Comparison of ENCODE assay signal across 19 cellular contexts in genomic region chr11:110338684-110339083, GRCh38. TPM values are rescaled to one million over a fixed set of nuclear protein-coding genes. Genes with fewer than 3 reads are reported as not detected.
DNase-seq lines count a peak whose midpoint lies in the region; ATAC-seq and TF ChIP-seq lines count a peak whose summit lies in the region.
"Had no signal": no experiment of that assay in that cellular context is flagged by ENCODE, and none has a peak within 500 bp of the region (broad histone marks: within the 10 kb centered on the region; RNA-seq: fewer than 3 reads in every experiment).

No MANE protein-coding gene starts in this region.

- no peak overlapping the region for H3K4me3 ChIP-seq in Peyer's patch
- H3K4me3 ChIP-seq: cardiac muscle cell, esophagus squamous epithelium, GM23338, heart right ventricle, SJSA1, skin epidermis had no signal

- H3K4me1 Mint-ChIP-seq in activated T-cell treated with anti-CD3 and anti-CD28 coated beads, Interleukin-2, amount 50 U/mL, for 72 hours (ENCODE audit: low read depth), result peaks cover 57% of the 10 kb centered on the region
- H3K4me1 Mint-ChIP-seq in activated T-cell treated with anti-CD3 and anti-CD28 coated beads, Interleukin-2, amount 50 U/mL, for 4 hours (ENCODE audit: low read depth), result peaks cover 7% of the 10 kb centered on the region

- no peaks in the 10 kb centered on the region for H3K27me3 ChIP-seq in Peyer's patch
- H3K27me3 ChIP-seq: cardiac muscle cell, esophagus squamous epithelium, heart right ventricle, SJSA1 had no signal

- no peak overlapping the region for H3K27ac ChIP-seq in Peyer's patch
- H3K27ac ChIP-seq: esophagus squamous epithelium, heart right ventricle, skin epidermis had no signal

- no peak for TF ChIP-seq POLR2A in Peyer's patch (IDR thresholded peaks at IDR 0.05)

- peak overlapping the region; percentile 59 for H3K27ac Mint-ChIP-seq in activated T-cell treated with anti-CD3 and anti-CD28 coated beads, Interleukin-2, amount 50 U/mL, for 72 hours
- H3K27ac Mint-ChIP-seq: GM23338 had no signal

- H3K4me3 Mint-ChIP-seq in activated T-cell treated with anti-CD3 and anti-CD28 coated beads, Interleukin-2, amount 50 U/mL, for 72 hours, result no peak overlapping the region
- no peak overlapping the region for H3K4me3 Mint-ChIP-seq in activated T-cell treated with anti-CD3 and anti-CD28 coated beads, Interleukin-2, amount 50 U/mL, for 4 hours
- H3K4me3 Mint-ChIP-seq: activated CD4-positive, alpha-beta T cell treated with anti-CD3 and anti-CD28 coated beads for 36 hours; GM23338 had no signal

- H3K4me1 ChIP-seq in Peyer's patch, result no peaks in the 10 kb centered on the region
- H3K4me1 ChIP-seq: esophagus squamous epithelium had no signal

- no peaks in the 10 kb centered on the region for H3K27me3 Mint-ChIP-seq in activated T-cell treated with anti-CD3 and anti-CD28 coated beads, Interleukin-2, amount 50 U/mL, for 72 hours (ENCODE audit: low read depth)
- no peaks in the 10 kb centered on the region for H3K27me3 Mint-ChIP-seq in activated T-cell treated with anti-CD3 and anti-CD28 coated beads, Interleukin-2, amount 50 U/mL, for 4 hours (ENCODE audit: low read depth)
- H3K27me3 Mint-ChIP-seq: activated CD4-positive, alpha-beta T cell treated with anti-CD3 and anti-CD28 coated beads for 36 hours had no signal

- ATAC-seq in activated T-cell treated with anti-CD3 and anti-CD28 coated beads, Interleukin-2, amount 50 U/mL, for 72 hours (replicated peaks in 1 of 2), result no peak
- no peak for ATAC-seq in activated T-cell treated with anti-CD3 and anti-CD28 coated beads, Interleukin-2, amount 50 U/mL, for 4 hours
- ATAC-seq in HG03175 (IDR thresholded peaks at IDR 0.05; ENCODE audit: unreplicated experiment) (peak; percentile 64), HG02678 (IDR thresholded peaks at IDR 0.05; ENCODE audit: unreplicated experiment) (no peak)
- ATAC-seq: activated CD4-positive, alpha-beta T cell treated with anti-CD3 and anti-CD28 coated beads for 36 hours; GM23338; heart right ventricle had no signal

- H3K36me3 ChIP-seq in Peyer's patch, result no peaks in the 10 kb centered on the region
- H3K36me3 ChIP-seq: cardiac muscle cell, esophagus squamous epithelium, heart right ventricle, SJSA1 had no signal

- no peak for TF ChIP-seq CTCF in Peyer's patch (IDR thresholded peaks at IDR 0.05)

- H3K36me3 Mint-ChIP-seq in activated T-cell treated with anti-CD3 and anti-CD28 coated beads, Interleukin-2, amount 50 U/mL, for 72 hours (ENCODE audit: insufficient read depth in 2 of 2), result peaks cover 8 to 17% of the 10 kb centered on the region in 2 donors
- H3K36me3 Mint-ChIP-seq in activated T-cell treated with anti-CD3 and anti-CD28 coated beads, Interleukin-2, amount 50 U/mL, for 4 hours (ENCODE audit: insufficient read depth), result no peaks in the 10 kb centered on the region

- H3K9me3 Mint-ChIP-seq in activated T-cell treated with anti-CD3 and anti-CD28 coated beads, Interleukin-2, amount 50 U/mL, for 72 hours, result peaks cover 6 to 7% of the 10 kb centered on the region in 2 donors
- H3K9me3 Mint-ChIP-seq in activated T-cell treated with anti-CD3 and anti-CD28 coated beads, Interleukin-2, amount 50 U/mL, for 4 hours, result peaks cover 3% of the 10 kb centered on the region
- H3K9me3 Mint-ChIP-seq: GM23338 had no signal

- H3K9me3 ChIP-seq in Peyer's patch, result no peaks in the 10 kb centered on the region
- H3K9me3 ChIP-seq: esophagus squamous epithelium, heart right ventricle, SJSA1 had no signal

- no peak for DNase-seq in activated T-cell treated with anti-CD3 and anti-CD28 coated beads, Interleukin-2, amount 50 U/mL, for 72 hours
- DNase-seq in activated T-cell treated with anti-CD3 and anti-CD28 coated beads, Interleukin-2, amount 50 U/mL, for 4 hours, result no peak
- peak; percentile 41 for DNase-seq in RPMI8226
- DNase-seq in Peyer's patch, result no peak
- DNase-seq in HK-2 (ENCODE audit: unreplicated experiment), result no peak
- no peak for DNase-seq in germinal center (ENCODE audit: low spot score)
- DNase-seq: activated CD4-positive, alpha-beta T cell treated with anti-CD3 and anti-CD28 coated beads for 36 hours; esophagus squamous epithelium; heart right ventricle; kidney; NCI-H1048; stimulated activated naive CD4-positive, alpha-beta T cell; T1000 had no signal

RNA-seq across cellular contexts. Expression of gene RDX, which starts 42.3 kb away (rescaled TPM):
- total RNA-seq in activated T-cell treated with anti-CD3 and anti-CD28 coated beads, Interleukin-2, amount 50 U/mL, for 72 hours, result 10 to 100 TPM; 49.0 to 56.5 TPM
- 10 to 100 TPM; 34.6 to 42.3 (median 34.6) TPM for total RNA-seq in activated T-cell treated with anti-CD3 and anti-CD28 coated beads, Interleukin-2, amount 50 U/mL, for 4 hours
- 100 to 1,000 TPM in 1 of 4 donors, 10 to 100 TPM in 1, 1 to 10 TPM in 2; 8.3 to 113 (median 13.7) TPM for total RNA-seq in Peyer's patch
